In genomic region chr11:58923300-58923788, GRCh38 we compare ENCODE assay signal across 8 cellular contexts. TPM values are rescaled to one million over a fixed set of nuclear protein-coding genes. Genes with fewer than 3 reads are reported as not detected.
DNase-seq lines count a peak whose midpoint lies in the region; ATAC-seq and TF ChIP-seq lines count a peak whose summit lies in the region.

No MANE protein-coding gene starts in this region.

- WGBS in stomach, 5 donors = 1 to 3% (median 1%) methylated on average over 5 of the region's 5 CpGs

- H3K4me1 Mint-ChIP-seq in activated naive CD8-positive, alpha-beta T cell treated with anti-CD3 and anti-CD28 coated beads, Interleukin-2, amount 50 U/mL, for 24 hours = peaks cover 22% of the 10 kb centered on the region
- peaks cover 0 to 11% of the 10 kb centered on the region in 2 donors for H3K4me1 Mint-ChIP-seq in natural killer cell treated with Interleukin-12 subunit alpha and Interleukin-12 subunit beta and Interleukin-15 and Interleukin-18, amount 100 ng/mL, for 72 hours (ENCODE audit: low read depth in 2 of 2)

- H3K36me3 Mint-ChIP-seq in activated naive CD8-positive, alpha-beta T cell treated with anti-CD3 and anti-CD28 coated beads, Interleukin-2, amount 50 U/mL, for 24 hours (ENCODE audit: low read depth) = no peaks in the 10 kb centered on the region
- no peaks in the 10 kb centered on the region for H3K36me3 Mint-ChIP-seq in natural killer cell treated with Interleukin-12 subunit alpha and Interleukin-12 subunit beta and Interleukin-15 and Interleukin-18, amount 100 ng/mL, for 72 hours

- intact Hi-C loops in left colon (cut with DNase I, micrococcal nuclease) (no loop called here), stomach (cut with DNase I; ENCODE audit: low total_unique reads) (no loop called here)

- DNase-seq in A172 (ENCODE audit: low spot score) = peak; percentile 21
- peak; percentile 66 for DNase-seq in Daoy (ENCODE audit: low read depth)
- DNase-seq in LHCN-M2 (ENCODE audit: low read depth) = peak; percentile 26
- peak; percentile 5 for DNase-seq in activated naive CD8-positive, alpha-beta T cell treated with anti-CD3 and anti-CD28 coated beads, Interleukin-2, amount 50 U/mL, for 24 hours
- DNase-seq in left colon = no peak
- DNase-seq in natural killer cell treated with Interleukin-12 subunit alpha and Interleukin-12 subunit beta and Interleukin-15 and Interleukin-18, amount 100 ng/mL, for 72 hours (ENCODE audit: low spot score) = no peak
- DNase-seq in stomach = no peak

- H3K4me3 ChIP-seq in stomach = no peak overlapping the region

- peaks cover 2% of the 10 kb centered on the region for H3K9me3 Mint-ChIP-seq in activated naive CD8-positive, alpha-beta T cell treated with anti-CD3 and anti-CD28 coated beads, Interleukin-2, amount 50 U/mL, for 24 hours
- peaks cover 1% of the 10 kb centered on the region for H3K9me3 Mint-ChIP-seq in natural killer cell treated with Interleukin-12 subunit alpha and Interleukin-12 subunit beta and Interleukin-15 and Interleukin-18, amount 100 ng/mL, for 72 hours

- no peak for TF ChIP-seq EP300 in stomach (IDR thresholded peaks at IDR 0.05)

- peaks cover 0 to 5% (median under 1%) of the 10 kb centered on the region in 4 donors for H3K9me3 ChIP-seq in stomach

- H3K27ac Mint-ChIP-seq in activated naive CD8-positive, alpha-beta T cell treated with anti-CD3 and anti-CD28 coated beads, Interleukin-2, amount 50 U/mL, for 24 hours = no peak overlapping the region
- H3K27ac Mint-ChIP-seq in natural killer cell treated with Interleukin-12 subunit alpha and Interleukin-12 subunit beta and Interleukin-15 and Interleukin-18, amount 100 ng/mL, for 72 hours = no peak overlapping the region

- no peaks in the 10 kb centered on the region for H3K36me3 ChIP-seq in stomach

- ATAC-seq in GM21825 (IDR thresholded peaks at IDR 0.05; ENCODE audit: unreplicated experiment) (peak; percentile 91), left colon (peak; percentile 49)
- peak; percentile 42 for ATAC-seq in activated naive CD8-positive, alpha-beta T cell treated with anti-CD3 and anti-CD28 coated beads, Interleukin-2, amount 50 U/mL, for 24 hours
- no peak for ATAC-seq in natural killer cell treated with Interleukin-12 subunit alpha and Interleukin-12 subunit beta and Interleukin-15 and Interleukin-18, amount 100 ng/mL, for 72 hours

- H3K4me3 Mint-ChIP-seq in activated naive CD8-positive, alpha-beta T cell treated with anti-CD3 and anti-CD28 coated beads, Interleukin-2, amount 50 U/mL, for 24 hours = no peak overlapping the region
- H3K4me3 Mint-ChIP-seq in natural killer cell treated with Interleukin-12 subunit alpha and Interleukin-12 subunit beta and Interleukin-15 and Interleukin-18, amount 100 ng/mL, for 72 hours = no peak overlapping the region

- no peaks in the 10 kb centered on the region for H3K27me3 Mint-ChIP-seq in activated naive CD8-positive, alpha-beta T cell treated with anti-CD3 and anti-CD28 coated beads, Interleukin-2, amount 50 U/mL, for 24 hours
- peaks cover 15 to 16% of the 10 kb centered on the region in 2 donors for H3K27me3 Mint-ChIP-seq in natural killer cell treated with Interleukin-12 subunit alpha and Interleukin-12 subunit beta and Interleukin-15 and Interleukin-18, amount 100 ng/mL, for 72 hours

- peaks cover 3 to 29% (median 23%) of the 10 kb centered on the region in 4 donors for H3K4me1 ChIP-seq in stomach

- H3K27me3 ChIP-seq in stomach = no peaks in the 10 kb centered on the region

- no peak for TF ChIP-seq POLR2A in stomach (IDR thresholded peaks at IDR 0.05)

- peak in 3 of 7 experiments; percentile 13 to 24 (median 23) for TF ChIP-seq CTCF in stomach (IDR thresholded peaks at IDR 0.05)

- peak overlapping the region in 1 of 5 donors; percentile 40 for H3K27ac ChIP-seq in stomach

RNA-seq across cellular contexts. Expression of gene GLYATL1, which starts 15.9 kb away (rescaled TPM):
- total RNA-seq in A172 (2014; rRNA removed; shearing (Covaris generic)) = not detected in 2 replicates
- 1.1 TPM in 1 of 2 replicates, not detected in the other for total RNA-seq in Daoy (2014; rRNA removed; shearing (Covaris generic))
- total RNA-seq in LHCN-M2 (2014; rRNA removed) (0.69 and 0.96 TPM in 2 replicates), left colon (under 1 TPM; 0.25 to 0.34 TPM), stomach (10 to 100 TPM in 1 of 5 donors, under 1 TPM in 1, not detected in 3; 0.73 to 13.4 TPM)
- 0.36 TPM for polyA plus RNA-seq in LHCN-M2 (2012)
- total RNA-seq in natural killer cell treated with Interleukin-12 subunit alpha and Interleukin-12 subunit beta and Interleukin-15 and Interleukin-18, amount 100 ng/mL, for 72 hours = not detected
- 1 to 10 TPM; 1.3 to 1.7 (median 1.4) TPM for polyA plus RNA-seq in stomach

Comparison
In these comparisons a context has a peak if more than half of its experiments do, and no peak if none do; other contexts are left out.
1. DNase-seq: peak in A172 (single experiment), Daoy (single experiment), LHCN-M2 (single experiment) and activated naive CD8-positive, alpha-beta T cell treated with anti-CD3 and anti-CD28 coated beads, Interleukin-2, amount 50 U/mL, for 24 hours (single experiment); none in left colon (0 of 2), natural killer cell treated with Interleukin-12 subunit alpha and Interleukin-12 subunit beta and Interleukin-15 and Interleukin-18, amount 100 ng/mL, for 72 hours (single experiment) and stomach (single experiment).
2. ATAC-seq: peak in GM21825 (single experiment), activated naive CD8-positive, alpha-beta T cell treated with anti-CD3 and anti-CD28 coated beads, Interleukin-2, amount 50 U/mL, for 24 hours (single experiment) and left colon (single experiment); none in natural killer cell treated with Interleukin-12 subunit alpha and Interleukin-12 subunit beta and Interleukin-15 and Interleukin-18, amount 100 ng/mL, for 72 hours (0 of 2).